ENCODE assay signal across 18 cellular contexts in the genomic region with DNA sequence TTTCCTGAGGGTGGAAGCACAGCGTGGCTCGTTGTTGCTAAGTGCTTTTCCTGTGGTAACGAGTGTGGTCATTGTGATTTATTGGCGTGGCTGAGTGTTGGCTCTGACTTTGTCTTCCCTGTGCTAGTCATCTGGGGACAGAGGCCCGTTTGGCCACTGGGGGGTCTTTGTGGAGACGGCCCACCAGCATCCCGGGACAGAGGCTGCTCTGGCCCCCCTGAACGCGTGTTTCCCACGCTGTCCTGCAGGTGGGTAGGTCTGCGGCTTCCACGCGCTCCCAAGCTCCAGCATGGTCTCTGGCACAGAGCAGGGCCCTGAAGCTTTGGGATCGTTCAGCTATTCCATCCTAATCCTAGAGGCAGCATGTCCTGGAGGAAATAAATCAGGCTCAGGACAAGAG.
DNase-seq lines count a peak whose midpoint lies in the region; ATAC-seq, FAIRE-seq and TF ChIP-seq lines count a peak whose summit lies in the region.
"Had no signal": no experiment of that assay in that cellular context is flagged by ENCODE, and none has a peak within 500 bp of the region (broad histone marks: within the 10 kb centered on the region; RNA-seq: fewer than 3 reads in every experiment).

No MANE protein-coding gene starts in this region.

- no peak overlapping the region for H3K4ac ChIP-seq in H1 (replicated peaks; ENCODE audit: insufficient read length, low read depth, low read length)
- H3K4ac ChIP-seq in trophoblast cell (ENCODE audit: low read depth, low read length), result no peak overlapping the region

- no peak for TF ChIP-seq POLR2A in H1 (IDR thresholded peaks at IDR 0.05; ENCODE audit: control extremely low read depth in 1 of 2, low read depth in 2 of 2, low read length in 2 of 2)

- H3K27me3 ChIP-seq in BLaER1 (peaks cover 2% of the 10 kb centered on the region; the same call in 1 of the 2 replicates), H7 (ENCODE audit: control insufficient read depth, insufficient read depth, low read length) (no peaks in the 10 kb centered on the region), H1 (replicated peaks in 1 of 4; ENCODE audit: control insufficient read depth in 3 of 4, extremely low read depth in 1 of 4, insufficient read depth in 3 of 4, low read length in 3 of 4) (peaks cover 0 to 2% (median 0%) of the 10 kb centered on the region in 4 experiments; a peak in 1 of 7 replicates), trophoblast cell (ENCODE audit: insufficient read depth, low read length) (no peaks in the 10 kb centered on the region), MG63 (no peaks in the 10 kb centered on the region)

- H4K20me1 ChIP-seq in BLaER1, result no peaks in the 10 kb centered on the region
- no peaks in the 10 kb centered on the region for H4K20me1 ChIP-seq in H1 (replicated peaks in 1 of 2; ENCODE audit: control insufficient read depth in 1 of 2, insufficient read depth in 2 of 2, low read length in 2 of 2)

- no peak overlapping the region for H2BK12ac ChIP-seq in H1 (ENCODE audit: low read depth, low read length)
- no peak overlapping the region for H2BK12ac ChIP-seq in trophoblast cell (ENCODE audit: low read length)

- H3K79me2 ChIP-seq in H1 (ENCODE audit: control insufficient read depth in 1 of 2, insufficient read depth in 2 of 2, low read length in 2 of 2), result no peaks in the 10 kb centered on the region
- no peaks in the 10 kb centered on the region for H3K79me2 ChIP-seq in trophoblast cell (ENCODE audit: control insufficient read depth, insufficient read depth, low read length, poor library complexity)

- H3K4me2 ChIP-seq in BLaER1 (peak overlapping the region; percentile 45; the same call in 1 of the 2 replicates), H1 (ENCODE audit: insufficient read depth in 1 of 2, low read depth in 2 of 2, low read length in 2 of 2) (no peak overlapping the region), trophoblast cell (ENCODE audit: low read length) (no peak overlapping the region)
- H3K4me2 ChIP-seq: SK-N-SH had no signal

- H3K27ac ChIP-seq in BLaER1 (no peak overlapping the region), H1 (ENCODE audit: low read depth, low read length) (no peak overlapping the region), trophoblast cell (ENCODE audit: low read depth, low read length) (no peak overlapping the region)
- H3K27ac ChIP-seq: C4-2B had no signal

- H2AFZ ChIP-seq in H1 (ENCODE audit: low read length) (peak overlapping the region; percentile 84; the same call in 1 of the 2 replicates), trophoblast cell (ENCODE audit: insufficient read depth, low read length, poor library complexity) (no peak overlapping the region)

- H4K8ac ChIP-seq in H1 (ENCODE audit: extremely low read depth, insufficient read depth, low read length) (no peak overlapping the region), trophoblast cell (ENCODE audit: low read depth, low read length) (no peak overlapping the region)

- WGBS in H1 (ENCODE audit: extremely low coverage in 1 of 2, insufficient coverage in 1 of 2, insufficient read length in 1 of 2, insufficient replicate concordance in 2 of 2, low coverage in 1 of 2, low lambda C conversion rate in 2 of 2, missing lambda C conversion rate in 1 of 2), 2 experiments, result 87% methylated on average over 14 of the region's 14 CpGs; no CpG with 5 or more reads in 1 of the 2 experiments
- no CpG with 5 or more reads among the region's 14 CpGs for WGBS in trophoblast cell (ENCODE audit: extremely low coverage, insufficient coverage, insufficient read length)

- H3K4me3 ChIP-seq in BLaER1 (no peak overlapping the region), H7 (ENCODE audit: insufficient read depth, low read depth, low read length) (no peak overlapping the region), H1 (ENCODE audit: extremely low read depth in 1 of 4, insufficient read depth in 2 of 4, low read depth in 3 of 4, low read length in 4 of 4) (no peak overlapping the region), trophoblast cell (ENCODE audit: low read depth, low read length) (peak overlapping the region; percentile 54), MG63 (no peak overlapping the region)
- H3K4me3 ChIP-seq: HAP-1 had no signal

- H3K23me2 ChIP-seq in H1 (ENCODE audit: low read depth, low read length), result no peaks in the 10 kb centered on the region

- H3K4me1 ChIP-seq in BLaER1 (peaks cover 8% of the 10 kb centered on the region), H1 (replicated peaks in 1 of 4; ENCODE audit: control insufficient read depth in 3 of 4, insufficient read depth in 4 of 4, low read length in 3 of 4) (peaks cover 0 to 3% (median 0%) of the 10 kb centered on the region in 4 experiments; a peak in 1 of 7 replicates), trophoblast cell (ENCODE audit: control insufficient read depth in 1 of 2, insufficient read depth in 2 of 2, low read length in 2 of 2) (no peaks in the 10 kb centered on the region)
- H3K4me1 ChIP-seq: HAP-1 had no signal

- H2BK15ac ChIP-seq in H1 (ENCODE audit: low read length), result no peak overlapping the region

- H2BK5ac ChIP-seq in H1 (ENCODE audit: low read depth, low read length), result no peak overlapping the region
- no peak overlapping the region for H2BK5ac ChIP-seq in trophoblast cell (ENCODE audit: low read depth, low read length, poor library complexity)

- H3K18ac ChIP-seq in H1 (ENCODE audit: extremely low read depth, low read length) (no peak overlapping the region), trophoblast cell (ENCODE audit: low read length) (no peak overlapping the region)

- H2AK5ac ChIP-seq in H1 (ENCODE audit: low read depth, low read length) (no peak overlapping the region), trophoblast cell (ENCODE audit: low read length) (no peak overlapping the region)

- no peak overlapping the region for H2BK20ac ChIP-seq in H1 (ENCODE audit: low read length)

- H3K79me1 ChIP-seq in H1 (ENCODE audit: low read depth, low read length) (no peaks in the 10 kb centered on the region), trophoblast cell (ENCODE audit: low read length) (no peaks in the 10 kb centered on the region)

- CTCF ChIA-PET in H1 (lab: Charles Lee; ENCODE audit: partially characterized antibody), result interaction anchor here (0.5 kb wide), 1 partner anchor 52 kb away, joined by 3 read pairs; no protein-coding TSS in a partner anchor

- no peak overlapping the region for H4K5ac ChIP-seq in H1 (ENCODE audit: insufficient read length, low read depth, low read length)

- H3K14ac ChIP-seq in H1 (ENCODE audit: insufficient read length), result no peak overlapping the region
- H3K14ac ChIP-seq in trophoblast cell (ENCODE audit: low read length), result no peak overlapping the region

- ATAC-seq in HG02610 (IDR thresholded peaks at IDR 0.05; ENCODE audit: unreplicated experiment) (no peak), GM21423 (IDR thresholded peaks at IDR 0.05; ENCODE audit: unreplicated experiment) (no peak), HG02885 (IDR thresholded peaks at IDR 0.05; ENCODE audit: poor library complexity, unreplicated experiment) (no peak)
- ATAC-seq: PC-3 had no signal

- TF ChIP-seq CTCF in H1 (IDR thresholded peaks at IDR 0.05; ENCODE audit: control extremely low read depth in 1 of 3, insufficient read depth in 1 of 3, low read depth in 1 of 3, low read length in 3 of 3), result no peak

- peak; percentile 66 for DNase-seq in H7
- no peak for DNase-seq in H1 (ENCODE audit: low read depth in 1 of 2, low spot score in 2 of 2)
- no peak for DNase-seq in trophoblast cell
- DNase-seq in MG63, result no peak
- DNase-seq: DMS79, NCI-H187 treated with DMSO at 0.1 percent for 48 hours, NCI-H345, NCI-H524 treated with DMSO at 0.1 percent for 48 hours, PC-3, RPMI8226, SHP77 treated with DMSO at 0.1 percent for 48 hours, SK-N-SH had no signal

- no peak overlapping the region for H2BK120ac ChIP-seq in H1 (replicated peaks; ENCODE audit: low read depth, low read length)
- no peak overlapping the region for H2BK120ac ChIP-seq in trophoblast cell (ENCODE audit: insufficient read depth, low read length, poor library complexity)

- TF ChIP-seq EP300 in H1 (IDR thresholded peaks at IDR 0.05; ENCODE audit: borderline replicate concordance in 1 of 2, low read depth in 2 of 2, low read length in 2 of 2), result no peak

- H3K36me3 ChIP-seq in BLaER1, result no peaks in the 10 kb centered on the region
- H3K36me3 ChIP-seq in H7 (replicated peaks; ENCODE audit: control insufficient read depth, insufficient read depth, low read length), result no peaks in the 10 kb centered on the region
- H3K36me3 ChIP-seq in H1 (ENCODE audit: control insufficient read depth in 2 of 4, insufficient read depth in 4 of 4, low read length in 3 of 4), result no peaks in the 10 kb centered on the region
- H3K36me3 ChIP-seq in trophoblast cell (ENCODE audit: control insufficient read depth in 1 of 2, insufficient read depth in 2 of 2, low read length in 2 of 2), result no peaks in the 10 kb centered on the region
- H3K36me3 ChIP-seq in MG63, result peaks cover 3% of the 10 kb centered on the region
- H3K36me3 ChIP-seq: HAP-1 had no signal

- no peak; a peak in 1 of 4 replicates for TF ChIP-seq RAD21 in H1 (IDR thresholded peaks at IDR 0.05 in 1 of 2, conservative IDR thresholded peaks at IDR 0.05 in 1 of 2; ENCODE audit: low read depth in 2 of 2, low read length in 2 of 2)

- H3K9ac ChIP-seq in BLaER1 (no peak overlapping the region), H1 (replicated peaks in 1 of 4; ENCODE audit: extremely low read depth in 1 of 4, low read depth in 3 of 4, low read length in 3 of 4) (no peak overlapping the region), trophoblast cell (ENCODE audit: low read length) (no peak overlapping the region)
- H3K9ac ChIP-seq: SK-N-SH had no signal

- POLR2A ChIA-PET in H1 (lab: Charles Lee; ENCODE audit: partially characterized antibody), result no interaction called here

- no peak overlapping the region for H3K23ac ChIP-seq in H1 (ENCODE audit: insufficient read length)
- H3K23ac ChIP-seq in trophoblast cell (ENCODE audit: low read length), result no peak overlapping the region

- no peak for FAIRE-seq in H1 (lab: Jason Lieb, UNC)

- H4K91ac ChIP-seq in H1 (replicated peaks; ENCODE audit: insufficient read length, low read length) (no peak overlapping the region), trophoblast cell (ENCODE audit: low read depth, low read length) (no peak overlapping the region)

- H3K9me3 ChIP-seq in BLaER1 (peaks cover 4% of the 10 kb centered on the region; the same call in 1 of the 2 replicates), H1 (ENCODE audit: insufficient read depth in 2 of 2, low read depth in 1 of 2, low read length in 1 of 2) (no peaks in the 10 kb centered on the region), trophoblast cell (ENCODE audit: insufficient read depth, low read depth, low read length) (peaks cover 4% of the 10 kb centered on the region), MG63 (no peaks in the 10 kb centered on the region)
- H3K9me3 ChIP-seq: HAP-1, SK-N-SH had no signal

- no peak overlapping the region for H3K56ac ChIP-seq in H1 (replicated peaks; ENCODE audit: insufficient read length, low read depth, low read length)

- no peak overlapping the region for H4K12ac ChIP-seq in trophoblast cell (ENCODE audit: low read depth, low read length)

TF ChIP-seq in H1, 55 proteins besides CTCF, POLR2A, EP300 and RAD21 (continues in another document):
- TF ChIP-seq EGR1 (IDR thresholded peaks at IDR 0.05; ENCODE audit: borderline replicate concordance, low read depth, low read length) (no peak), SIN3A (conservative IDR thresholded peaks at IDR 0.05 in 1 of 2, IDR thresholded peaks at IDR 0.05 in 1 of 2; ENCODE audit: low read depth in 1 of 2, low read length in 2 of 2) (no peak), NANOG (IDR thresholded peaks at IDR 0.05; ENCODE audit: insufficient read depth, low read depth, low read length, poor library complexity, severe bottlenecking) (no peak)
